Comparison of ENCODE assay signal across 1 cellular context in genomic region chr2:73286134-73286533, GRCh38.
TF ChIP-seq lines count a peak whose summit lies in the region.

No MANE protein-coding gene starts in this region.

TF ChIP-seq in K562, 482 proteins besides CTCF, POLR2A, EP300 and RAD21:
- TF ChIP-seq RFX1 (IDR thresholded peaks at IDR 0.05) = peak; percentile 9; the same call in 1 of the 2 replicates
- TF ChIP-seq RBM17 (IDR thresholded peaks at IDR 0.05; ENCODE audit: borderline replicate concordance, low read depth, low read length) = no peak
